Comparison of ENCODE assay signal across 23 cellular contexts in the genomic region with DNA sequence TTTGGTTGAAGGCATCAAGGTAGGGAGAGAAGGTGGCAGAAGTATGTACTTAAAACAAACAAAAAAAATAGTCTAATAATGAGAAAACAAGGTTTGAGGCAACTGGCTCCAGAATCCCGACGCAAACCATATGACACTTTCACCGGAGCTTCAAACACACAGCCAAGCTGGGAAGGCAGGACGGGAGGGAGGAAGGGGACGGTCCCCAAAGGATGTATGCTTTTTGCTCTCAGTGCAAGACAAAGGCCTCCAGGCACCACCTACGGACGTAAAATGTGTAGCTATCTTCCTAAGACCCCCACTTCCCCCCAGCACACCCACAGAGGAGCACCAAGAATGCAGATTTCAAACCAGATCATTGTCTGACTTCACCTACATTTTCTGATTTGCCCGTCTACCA.
"Had no signal": no experiment of that assay in that cellular context is flagged by ENCODE, and none has a peak within 500 bp of the region (broad histone marks: within the 10 kb centered on the region; RNA-seq: fewer than 3 reads in every experiment).

No MANE protein-coding gene starts in this region.

- H3K27me3 Mint-ChIP-seq: activated naive CD8-positive, alpha-beta T cell; activated T-cell treated with anti-CD3 and anti-CD28 coated beads, Interleukin-2, amount 50 U/mL, for 24 hours had no signal

- H3K36me3 Mint-ChIP-seq: activated naive CD8-positive, alpha-beta T cell had no signal

- H3K4me3 ChIP-seq: breast epithelium, SJSA1 had no signal

- H3K4me1 ChIP-seq: breast epithelium had no signal

- H3K36me3 ChIP-seq: breast epithelium had no signal

- H3K9me3 ChIP-seq: breast epithelium, SJSA1 had no signal

- H3K4me3 Mint-ChIP-seq: activated CD8-positive, alpha-beta T cell treated with anti-CD3 and anti-CD28 coated beads, Interleukin-2, amount 10 ng/mL, durations not matched to agents 7 days and 5 days; activated naive CD4-positive, alpha-beta T cell treated with anti-CD3 and anti-CD28 coated beads for 36 hours; activated naive CD8-positive, alpha-beta T cell; activated T-cell treated with anti-CD3 and anti-CD28 coated beads, Interleukin-2, amount 50 U/mL, for 24 hours; activated T-helper 1 cell treated with anti-CD3 and anti-CD28 coated beads, Interleukin-12 subunit alpha, Interleukin-12 subunit beta, Interleukin-2, Interleukin-4 antibody, amounts not matched to agents 30 ng/mL and 10 ng/mL and 1 ng/mL, durations not matched to agents 14 hours and 24 hours and 36 hours had no signal

- H3K27ac Mint-ChIP-seq: activated CD8-positive, alpha-beta T cell treated with anti-CD3 and anti-CD28 coated beads, Interleukin-2, amount 10 ng/mL, durations not matched to agents 7 days and 5 days; activated naive CD4-positive, alpha-beta T cell treated with anti-CD3 and anti-CD28 coated beads for 36 hours; activated naive CD8-positive, alpha-beta T cell; activated T-cell treated with anti-CD3 and anti-CD28 coated beads, Interleukin-2, amount 50 U/mL, for 24 hours; activated T-helper 1 cell treated with anti-CD3 and anti-CD28 coated beads, Interleukin-12 subunit alpha, Interleukin-12 subunit beta, Interleukin-2, Interleukin-4 antibody, amounts not matched to agents 30 ng/mL and 10 ng/mL and 1 ng/mL, durations not matched to agents 14 hours and 24 hours and 36 hours had no signal

- DNase-seq: activated CD4-positive, alpha-beta T cell treated with anti-CD3 and anti-CD28 coated beads for 4 hours; activated CD8-positive, alpha-beta memory T cell treated with anti-CD3 and anti-CD28 coated beads, Interleukin-2, amount 50 U/mL, for 48 hours; activated CD8-positive, alpha-beta T cell treated with anti-CD3 and anti-CD28 coated beads, Interleukin-2, amount 10 ng/mL, durations not matched to agents 7 days and 5 days; activated gamma-delta T cell; activated naive CD4-positive, alpha-beta T cell treated with anti-CD3 and anti-CD28 coated beads for 36 hours; activated T-cell treated with anti-CD3 and anti-CD28 coated beads, Interleukin-2, amount 50 U/mL, for 24 hours; caudate nucleus; MM.1S; NCI-H1105 treated with DMSO at 0.1 percent for 48 hours; NCI-H1436 treated with DMSO at 0.1 percent for 48 hours; NCI-H187; NCI-H2081; NCI-H446; NCI-H524; PC-3; SHP77; SW 1271 had no signal

- H3K27me3 ChIP-seq: breast epithelium, SJSA1 had no signal

- ATAC-seq: activated CD4-positive, CD25-positive, alpha-beta regulatory T cell treated with anti-CD3 and anti-CD28 coated beads, Interleukin-2, amount 50 U/mL, for 24 hours; activated CD8-positive, alpha-beta T cell treated with anti-CD3 and anti-CD28 coated beads, Interleukin-2, amount 10 ng/mL, durations not matched to agents 7 days and 5 days; PC-3; SK-N-SH treated with all-trans-retinoic acid at 6 μM for 48 hours had no signal

- H3K27ac ChIP-seq: breast epithelium, SJSA1 had no signal

- H3K9me3 Mint-ChIP-seq: activated naive CD4-positive, alpha-beta T cell treated with anti-CD3 and anti-CD28 coated beads for 36 hours; activated T-cell treated with anti-CD3 and anti-CD28 coated beads, Interleukin-2, amount 50 U/mL, for 24 hours had no signal
